ENCODE assay signal across 1 cellular context in the genomic region with DNA sequence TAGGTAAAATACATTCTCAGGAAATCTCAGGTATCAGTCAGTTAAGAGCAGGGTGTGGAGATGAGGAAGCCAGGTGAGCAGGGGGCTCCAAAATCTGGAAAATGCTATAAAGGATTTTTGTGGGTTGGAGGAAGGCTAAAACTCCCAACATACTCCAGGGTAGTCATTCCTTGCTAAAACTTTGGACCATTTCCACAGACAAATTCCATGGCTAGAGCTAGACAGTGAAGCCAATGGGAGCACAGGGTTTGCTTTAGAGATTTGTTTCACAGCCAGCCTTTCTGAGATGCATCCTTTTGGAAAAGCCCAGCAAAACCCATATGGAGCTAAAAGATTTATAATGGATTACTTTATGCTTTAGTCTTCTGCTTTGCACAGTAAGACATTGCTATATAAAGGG.
TF ChIP-seq lines count a peak whose summit lies in the region.

No MANE protein-coding gene starts in this region.

TF ChIP-seq in HepG2, 621 proteins besides CTCF, POLR2A, EP300 and RAD21 (continued from another document):
- TF ChIP-seq ZFP41 (CRISPR knock-in tag; IDR thresholded peaks at IDR 0.05; ENCODE audit: borderline replicate concordance) (no peak), CBX1 (IDR thresholded peaks at IDR 0.05; ENCODE audit: low read depth) (no peak), NR0B2 (CRISPR knock-in tag; IDR thresholded peaks at IDR 0.05) (no peak), PCBP2 (optimal IDR thresholded peaks at IDR 0.05; ENCODE audit: low read depth, low read length, poor library complexity, severe bottlenecking) (no peak), ZSCAN31 (CRISPR knock-in tag; IDR thresholded peaks at IDR 0.05; ENCODE audit: low read depth) (no peak), ZNF713 (CRISPR knock-in tag; IDR thresholded peaks at IDR 0.05) (no peak)
